17 cellular contexts compared by ENCODE assay signal in genomic region chr7:43456200-43456599, GRCh38.
A peak's percentile ranks its signal among the peaks of the same experiment; 100 is the strongest.
DNase-seq lines count a peak whose midpoint lies in the region; ATAC-seq and TF ChIP-seq lines count a peak whose summit lies in the region.
"Had no signal": no experiment of that assay in that cellular context is flagged by ENCODE, and none has a peak within 500 bp of the region (broad histone marks: within the 10 kb centered on the region; RNA-seq: fewer than 3 reads in every experiment).

No MANE protein-coding gene starts in this region.

- H3K36me3 Mint-ChIP-seq in HFFc6 (ENCODE audit: low read depth) (no peaks in the 10 kb centered on the region), mesothelial cell of epicardium (no peaks in the 10 kb centered on the region)
- H3K36me3 Mint-ChIP-seq: CD4-positive, CD25-positive, alpha-beta regulatory T cell had no signal

- TF ChIP-seq CTCF in HFFc6 (IDR thresholded peaks at IDR 0.05): no peak
- no peak for TF ChIP-seq CTCF in mesothelial cell of epicardium (IDR thresholded peaks at IDR 0.05; ENCODE audit: unreplicated experiment)

- no peaks in the 10 kb centered on the region for H3K9me3 Mint-ChIP-seq in HFFc6
- H3K9me3 Mint-ChIP-seq in mesothelial cell of epicardium: no peaks in the 10 kb centered on the region
- H3K9me3 Mint-ChIP-seq: CD4-positive, CD25-positive, alpha-beta regulatory T cell; T-helper 1 cell treated with Interleukin-12 subunit alpha and Interleukin-12 subunit beta and Interleukin-4 antibody, amounts not matched to agents 30 μg/mL and 1 μg/mL, for 36 hours had no signal

- no peak overlapping the region for H3K27ac Mint-ChIP-seq in HFFc6
- no peak overlapping the region for H3K27ac Mint-ChIP-seq in mesothelial cell of epicardium
- H3K27ac Mint-ChIP-seq: CD4-positive, CD25-positive, alpha-beta regulatory T cell; T-helper 1 cell treated with Interleukin-12 subunit alpha and Interleukin-12 subunit beta and Interleukin-4 antibody, amounts not matched to agents 30 μg/mL and 1 μg/mL, for 36 hours had no signal

- H3K4me3 Mint-ChIP-seq in HFFc6 (no peak overlapping the region), mesothelial cell of epicardium (no peak overlapping the region)
- H3K4me3 Mint-ChIP-seq: CD4-positive, CD25-positive, alpha-beta regulatory T cell; T-helper 1 cell treated with Interleukin-12 subunit alpha and Interleukin-12 subunit beta and Interleukin-4 antibody, amounts not matched to agents 30 μg/mL and 1 μg/mL, for 36 hours had no signal

- H3K4me1 Mint-ChIP-seq in HFFc6 (ENCODE audit: low read depth): peaks cover 10% of the 10 kb centered on the region
- peaks cover 16% of the 10 kb centered on the region for H3K4me1 Mint-ChIP-seq in mesothelial cell of epicardium

- H3K27me3 Mint-ChIP-seq in HFFc6 (ENCODE audit: insufficient read depth): peaks cover 4% of the 10 kb centered on the region; the same call in 1 of the 2 replicates
- no peaks in the 10 kb centered on the region for H3K27me3 Mint-ChIP-seq in mesothelial cell of epicardium (ENCODE audit: low read depth)

- DNase-seq in NCI-H1105 treated with DMSO at 0.1 percent for 48 hours (lab: John Stamatoyannopoulos, UW) (peak; percentile 36), NCI-H1105 (lab: John Stamatoyannopoulos, UW) (no peak), M059J (ENCODE audit: low read depth) (peak; percentile 14), cerebellar cortex (ENCODE audit: low spot score) (peak; percentile 22), myocyte (ENCODE audit: low read depth) (peak; percentile 47), HFFc6 (no peak), mesothelial cell of epicardium (ENCODE audit: low spot score in 2 of 2, unreplicated experiment in 2 of 2) (no peak)
- DNase-seq: activated CD8-positive, alpha-beta memory T cell treated with anti-CD3 and anti-CD28 coated beads, Interleukin-2, amount 50 U/mL, for 4 hours; CD4-positive, CD25-positive, alpha-beta regulatory T cell; EL; midbrain; NCI-H2081 treated with DMSO at 0.1 percent for 48 hours; NCI-H748 treated with DMSO at 0.1 percent for 48 hours; right lobe of liver; uterus had no signal

- ATAC-seq in GM21526 (IDR thresholded peaks at IDR 0.05; ENCODE audit: low FRiP score, unreplicated experiment): no peak

Comparison
In these comparisons a context has a peak if more than half of its experiments do, and no peak if none do; other contexts are left out.
1. DNase-seq: peak in NCI-H1105 treated with DMSO at 0.1 percent for 48 hours (single experiment), M059J (single experiment), cerebellar cortex (single experiment) and myocyte (single experiment); none in NCI-H1105 (single experiment), HFFc6 (single experiment) and mesothelial cell of epicardium (0 of 2).